25 cellular contexts compared by ENCODE assay signal in the genomic region with DNA sequence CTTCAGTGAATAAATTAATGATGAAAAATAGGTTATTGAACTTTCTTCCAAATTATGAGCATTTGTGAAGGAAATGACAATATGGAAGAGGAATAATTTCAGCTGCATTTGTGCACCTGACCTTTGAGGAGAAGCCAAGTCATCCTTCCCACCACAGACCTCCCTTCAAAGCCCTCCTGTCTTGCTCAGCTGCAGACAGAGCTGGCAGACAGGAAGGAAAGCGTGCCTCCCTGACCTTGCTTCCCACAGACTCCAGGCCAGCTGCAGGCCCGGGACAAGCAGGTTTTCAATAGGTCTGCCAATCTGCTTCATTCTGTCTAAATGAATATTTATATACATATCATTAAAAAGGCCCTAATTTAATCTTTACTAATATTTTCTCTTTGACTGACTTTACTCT.
DNase-seq lines count a peak whose midpoint lies in the region; TF ChIP-seq lines count a peak whose summit lies in the region.
"Had no signal": no experiment of that assay in that cellular context is flagged by ENCODE, and none has a peak within 500 bp of the region (broad histone marks: within the 10 kb centered on the region; RNA-seq: fewer than 3 reads in every experiment).

No MANE protein-coding gene starts in this region.

- POLR2A ChIA-PET in CD8-positive, alpha-beta memory T cell (lab: Charles Lee): no interaction called here

- H3K27me3 ChIP-seq in endodermal cell (ENCODE audit: control insufficient read depth, insufficient read depth, low read length, poor library complexity, severe bottlenecking): no peaks in the 10 kb centered on the region
- no peaks in the 10 kb centered on the region for H3K27me3 ChIP-seq in CD8-positive, alpha-beta memory T cell (ENCODE audit: insufficient read depth, low read length, poor library complexity, severe bottlenecking)
- H3K27me3 ChIP-seq: neutrophil had no signal

- peaks cover 4% of the 10 kb centered on the region for H3K9me3 Mint-ChIP-seq in endodermal cell
- H3K9me3 Mint-ChIP-seq in CD8-positive, alpha-beta memory T cell: peaks cover under 1 to 5% (median 2%) of the 10 kb centered on the region in 5 donors
- no peaks in the 10 kb centered on the region for H3K9me3 Mint-ChIP-seq in activated T-helper 2 cell treated with anti-CD3 and anti-CD28 coated beads, Interferon-gamma antibody, Interleukin-2, Interleukin-4, amounts not matched to agents 10 μg/mL and 5 μg/mL and 100 μg/mL, durations not matched to agents 14 hours and 24 hours and 36 hours

- WGBS in endodermal cell (ENCODE audit: insufficient coverage in 1 of 2, insufficient read length in 1 of 2), 2 experiments: 74% methylated on average over 2 of the region's 2 CpGs; no CpG with 5 or more reads in 1 of the 2 experiments

- intact Hi-C loops in activated T-helper 2 cell treated with anti-CD3 and anti-CD28 coated beads, Interferon-gamma antibody, Interleukin-2, Interleukin-4, amounts not matched to agents 10 μg/mL and 5 μg/mL and 100 μg/mL, durations not matched to agents 14 hours and 24 hours and 36 hours (cut with micrococcal nuclease): no loop called here

- no peak for TF ChIP-seq CTCF in endodermal cell (conservative IDR thresholded peaks at IDR 0.05)

- H3K4me3 ChIP-seq in endodermal cell (ENCODE audit: low read length): no peak overlapping the region
- no peak overlapping the region for H3K4me3 ChIP-seq in CD8-positive, alpha-beta memory T cell (ENCODE audit: low read length)
- H3K4me3 ChIP-seq: coronary artery, thoracic aorta had no signal

- no peaks in the 10 kb centered on the region for H3K36me3 Mint-ChIP-seq in endodermal cell (ENCODE audit: low read depth)
- H3K36me3 Mint-ChIP-seq in CD8-positive, alpha-beta memory T cell: peaks cover 0 to 4% (median 0%) of the 10 kb centered on the region in 3 donors
- no peaks in the 10 kb centered on the region for H3K36me3 Mint-ChIP-seq in activated T-helper 2 cell treated with anti-CD3 and anti-CD28 coated beads, Interferon-gamma antibody, Interleukin-2, Interleukin-4, amounts not matched to agents 10 μg/mL and 5 μg/mL and 100 μg/mL, durations not matched to agents 14 hours and 24 hours and 36 hours (ENCODE audit: low read depth)
- H3K36me3 Mint-ChIP-seq: stimulated activated naive B cell treated with anti-CD40 and anti-IgM and Interleukin-4, amounts not matched to agents 10 μg/mL and 1 μg/mL and 100 μg/mL, for 72 hours had no signal

- CTCF ChIA-PET in CD8-positive, alpha-beta memory T cell (lab: Charles Lee): no interaction called here

- no peaks in the 10 kb centered on the region for H3K4me1 Mint-ChIP-seq in endodermal cell
- no peaks in the 10 kb centered on the region for H3K4me1 Mint-ChIP-seq in CD8-positive, alpha-beta memory T cell
- no peaks in the 10 kb centered on the region for H3K4me1 Mint-ChIP-seq in activated T-helper 2 cell treated with anti-CD3 and anti-CD28 coated beads, Interferon-gamma antibody, Interleukin-2, Interleukin-4, amounts not matched to agents 10 μg/mL and 5 μg/mL and 100 μg/mL, durations not matched to agents 14 hours and 24 hours and 36 hours (ENCODE audit: low read depth)
- H3K4me1 Mint-ChIP-seq: stimulated activated naive B cell treated with anti-CD40 and anti-IgM and Interleukin-4, amounts not matched to agents 10 μg/mL and 1 μg/mL and 100 μg/mL, for 72 hours had no signal

- H3K36me3 ChIP-seq in endodermal cell (ENCODE audit: control insufficient read depth, insufficient read depth, low read length): no peaks in the 10 kb centered on the region
- H3K36me3 ChIP-seq in CD8-positive, alpha-beta memory T cell (ENCODE audit: insufficient read depth, low read length): no peaks in the 10 kb centered on the region
- H3K36me3 ChIP-seq: neutrophil, thoracic aorta had no signal

- H3K4me1 ChIP-seq in endodermal cell (ENCODE audit: control insufficient read depth, insufficient read depth, low read length): no peaks in the 10 kb centered on the region
- H3K4me1 ChIP-seq in CD8-positive, alpha-beta memory T cell (ENCODE audit: insufficient read depth, low read length): no peaks in the 10 kb centered on the region

- no peak overlapping the region for H3K27ac Mint-ChIP-seq in endodermal cell
- no peak overlapping the region for H3K27ac Mint-ChIP-seq in CD8-positive, alpha-beta memory T cell
- no peak overlapping the region for H3K27ac Mint-ChIP-seq in activated T-helper 2 cell treated with anti-CD3 and anti-CD28 coated beads, Interferon-gamma antibody, Interleukin-2, Interleukin-4, amounts not matched to agents 10 μg/mL and 5 μg/mL and 100 μg/mL, durations not matched to agents 14 hours and 24 hours and 36 hours
- H3K27ac Mint-ChIP-seq: stimulated activated naive B cell treated with anti-CD40 and anti-IgM and Interleukin-4, amounts not matched to agents 10 μg/mL and 1 μg/mL and 100 μg/mL, for 72 hours; T-helper 1 cell treated with Interleukin-12 subunit alpha and Interleukin-12 subunit beta and Interleukin-4 antibody, amounts not matched to agents 30 μg/mL and 1 μg/mL, for 36 hours had no signal

- H3K9me3 ChIP-seq in endodermal cell (ENCODE audit: control insufficient read depth, low read length): no peaks in the 10 kb centered on the region
- no peaks in the 10 kb centered on the region for H3K9me3 ChIP-seq in CD8-positive, alpha-beta memory T cell (ENCODE audit: low read length)
- H3K9me3 ChIP-seq: neutrophil, thoracic aorta had no signal

- no peak overlapping the region for H3K9ac ChIP-seq in endodermal cell (ENCODE audit: extremely low read depth, low read length, poor library complexity, severe bottlenecking)
- H3K9ac ChIP-seq: KMS-11 had no signal

- peak overlapping the region; percentile 82 for H3K27ac ChIP-seq in endodermal cell (ENCODE audit: low read depth, low read length)
- H3K27ac ChIP-seq in CD8-positive, alpha-beta memory T cell (ENCODE audit: low read depth, low read length): no peak overlapping the region
- H3K27ac ChIP-seq: coronary artery, epithelial cell of prostate, KMS-11, neutrophil, thoracic aorta, VCaP had no signal

- H3K27me3 Mint-ChIP-seq in endodermal cell (ENCODE audit: insufficient read depth): no peaks in the 10 kb centered on the region
- H3K27me3 Mint-ChIP-seq in CD8-positive, alpha-beta memory T cell: no peaks in the 10 kb centered on the region
- H3K27me3 Mint-ChIP-seq in activated T-helper 2 cell treated with anti-CD3 and anti-CD28 coated beads, Interferon-gamma antibody, Interleukin-2, Interleukin-4, amounts not matched to agents 10 μg/mL and 5 μg/mL and 100 μg/mL, durations not matched to agents 14 hours and 24 hours and 36 hours (ENCODE audit: low read depth): no peaks in the 10 kb centered on the region
- H3K27me3 Mint-ChIP-seq: stimulated activated naive B cell treated with anti-CD40 and anti-IgM and Interleukin-4, amounts not matched to agents 10 μg/mL and 1 μg/mL and 100 μg/mL, for 72 hours had no signal

- H3K4me3 Mint-ChIP-seq in endodermal cell: no peak overlapping the region
- H3K4me3 Mint-ChIP-seq in CD8-positive, alpha-beta memory T cell: no peak overlapping the region
- H3K4me3 Mint-ChIP-seq in activated T-helper 2 cell treated with anti-CD3 and anti-CD28 coated beads, Interferon-gamma antibody, Interleukin-2, Interleukin-4, amounts not matched to agents 10 μg/mL and 5 μg/mL and 100 μg/mL, durations not matched to agents 14 hours and 24 hours and 36 hours (ENCODE audit: low read depth): no peak overlapping the region
- H3K4me3 Mint-ChIP-seq: stimulated activated naive B cell treated with anti-CD40 and anti-IgM and Interleukin-4, amounts not matched to agents 10 μg/mL and 1 μg/mL and 100 μg/mL, for 72 hours; T-helper 1 cell treated with Interleukin-12 subunit alpha and Interleukin-12 subunit beta and Interleukin-4 antibody, amounts not matched to agents 30 μg/mL and 1 μg/mL, for 36 hours had no signal

- DNase-seq in Daoy (ENCODE audit: low read depth) (peak; percentile 6), RPMI7951 (ENCODE audit: low read depth) (peak; percentile 40), endodermal cell (no peak), myocyte (ENCODE audit: low read depth) (peak; percentile 54), hepatic stellate cell (ENCODE audit: low spot score) (no peak)
- no peak for DNase-seq in CD8-positive, alpha-beta memory T cell
- DNase-seq in activated T-helper 2 cell treated with anti-CD3 and anti-CD28 coated beads, Interferon-gamma antibody, Interleukin-2, Interleukin-4, amounts not matched to agents 10 μg/mL and 5 μg/mL and 100 μg/mL, durations not matched to agents 14 hours and 24 hours and 36 hours (ENCODE audit: low spot score): no peak
- no peak for DNase-seq in central memory CD4-positive, alpha-beta T cell
- DNase-seq: ACHN; activated CD4-positive, alpha-beta T cell treated with anti-CD3 and anti-CD28 coated beads, Interleukin-2, amount 50 U/mL, for 48 hours; activated T-cell treated with anti-CD3 and anti-CD28 coated beads for 4 hours; amygdala; DMS153; midbrain; NCI-H1048; NCI-H2081 treated with DMSO at 0.1 percent for 48 hours; Right ventricle myocardium superior; stimulated activated naive B cell treated with anti-CD40 and anti-IgM and Interleukin-4, amounts not matched to agents 10 μg/mL and 1 μg/mL and 100 μg/mL, for 72 hours had no signal

Comparison
In these comparisons a context has a peak if more than half of its experiments do, and no peak if none do; other contexts are left out.
1. DNase-seq: peak in Daoy (single experiment), RPMI7951 (single experiment) and myocyte (single experiment); none in endodermal cell (single experiment), CD8-positive, alpha-beta memory T cell (0 of 5), hepatic stellate cell (single experiment), activated T-helper 2 cell treated with anti-CD3 and anti-CD28 coated beads, Interferon-gamma antibody, Interleukin-2, Interleukin-4, amounts not matched to agents 10 μg/mL and 5 μg/mL and 100 μg/mL, durations not matched to agents 14 hours and 24 hours and 36 hours (single experiment) and central memory CD4-positive, alpha-beta T cell (single experiment).